Comparison of ENCODE assay signal across 21 cellular contexts in genomic region chr15:51327081-51327480, GRCh38. TPM values are rescaled to one million over a fixed set of nuclear protein-coding genes. Genes with fewer than 3 reads are reported as not detected.
"Had no signal": no experiment of that assay in that cellular context is flagged by ENCODE, and none has a peak within 500 bp of the region (broad histone marks: within the 10 kb centered on the region; RNA-seq: fewer than 3 reads in every experiment).

No MANE protein-coding gene starts in this region.

- H3K4me3 ChIP-seq: MG63, SJSA1, SK-N-MC had no signal

- DNase-seq: KBM-7, MG63, NCI-H1092, NCI-H1105 treated with DMSO at 0.1 percent for 48 hours, NCI-H1417 treated with DMSO at 0.1 percent for 48 hours, NCI-H146, NCI-H1694 treated with DMSO at 0.1 percent for 48 hours, NCI-H1930, NCI-H2227 treated with DMSO at 0.1 percent for 48 hours, NCI-H510A treated with DMSO at 0.1 percent for 48 hours, NCI-H526, NCI-H82, Right ventricle myocardium superior, RPMI8226, SIG-M5, SW 1271, T-cell had no signal

- H3K27ac ChIP-seq: SJSA1, SK-N-MC had no signal

RNA-seq across cellular contexts. Expression of gene CYP19A1, which starts 11.3 kb away (rescaled TPM):
- total RNA-seq: HT-29, SJSA1 had no signal

RNA-seq across cellular contexts. Expression of gene GLDN, which starts 14.4 kb away (rescaled TPM):
- total RNA-seq: LHCN-M2 had no signal
